ENCODE assay signal across 18 cellular contexts in genomic region chr18:24543408-24544140, GRCh38.
"Had no signal": no experiment of that assay in that cellular context is flagged by ENCODE, and none has a peak within 500 bp of the region (broad histone marks: within the 10 kb centered on the region; RNA-seq: fewer than 3 reads in every experiment).

No MANE protein-coding gene starts in this region.

- H3K4me1 ChIP-seq: adrenal gland, body of pancreas, gastrocnemius medialis, thyroid gland had no signal

- H3K9me3 Mint-ChIP-seq: activated T-helper 2 cell treated with anti-CD3 and anti-CD28 coated beads, Interferon-gamma antibody, Interleukin-2, Interleukin-4, amounts not matched to agents 10 μg/mL and 5 μg/mL and 100 μg/mL, durations not matched to agents 14 hours and 24 hours and 36 hours; naive thymus-derived CD4-positive, alpha-beta T cell; stimulated activated effector memory CD8-positive, alpha-beta T cell treated with anti-CD3 and anti-CD28 coated beads, Interleukin-12 subunit alpha, Interleukin-12 subunit beta, amount 100 ng/mL, for 72 hours had no signal

- H3K27me3 ChIP-seq: adrenal gland, body of pancreas, gastrocnemius medialis, neutrophil, thyroid gland had no signal

- H3K36me3 Mint-ChIP-seq: naive thymus-derived CD4-positive, alpha-beta T cell; stimulated activated effector memory CD8-positive, alpha-beta T cell treated with anti-CD3 and anti-CD28 coated beads, Interleukin-12 subunit alpha, Interleukin-12 subunit beta, amount 100 ng/mL, for 72 hours had no signal

- H3K27ac Mint-ChIP-seq: activated T-helper 2 cell treated with anti-CD3 and anti-CD28 coated beads, Interferon-gamma antibody, Interleukin-2, Interleukin-4, amounts not matched to agents 10 μg/mL and 5 μg/mL and 100 μg/mL, durations not matched to agents 14 hours and 24 hours and 36 hours; naive thymus-derived CD4-positive, alpha-beta T cell; stimulated activated effector memory CD8-positive, alpha-beta T cell treated with anti-CD3 and anti-CD28 coated beads, Interleukin-12 subunit alpha, Interleukin-12 subunit beta, amount 100 ng/mL, for 72 hours had no signal

- H3K4me3 Mint-ChIP-seq: naive thymus-derived CD4-positive, alpha-beta T cell; stimulated activated effector memory CD8-positive, alpha-beta T cell treated with anti-CD3 and anti-CD28 coated beads, Interleukin-12 subunit alpha, Interleukin-12 subunit beta, amount 100 ng/mL, for 72 hours had no signal

- ATAC-seq: body of pancreas; gastrocnemius medialis; naive thymus-derived CD4-positive, alpha-beta T cell; right cardiac atrium; stimulated activated effector memory CD8-positive, alpha-beta T cell treated with anti-CD3 and anti-CD28 coated beads, Interleukin-12 subunit alpha, Interleukin-12 subunit beta, amount 100 ng/mL, for 72 hours had no signal

- H3K4me2 ChIP-seq: smooth muscle cell had no signal

- H3K9me3 ChIP-seq: adrenal gland, body of pancreas, gastrocnemius medialis, neutrophil, thyroid gland had no signal

- DNase-seq: activated CD4-positive, alpha-beta T cell treated with anti-CD3 and anti-CD28 coated beads for 4 hours; activated CD8-positive, alpha-beta memory T cell treated with anti-CD3 and anti-CD28 coated beads for 24 hours; activated naive CD4-positive, alpha-beta T cell treated with anti-CD3 and anti-CD28 coated beads, Interleukin-2, amount 50 U/mL, for 16 hours; body of pancreas; central memory CD4-positive, alpha-beta T cell; cortex of kidney; effector memory CD4-positive, alpha-beta T cell; gastrocnemius medialis; kidney; naive thymus-derived CD4-positive, alpha-beta T cell; right cardiac atrium had no signal

- H3K4me3 ChIP-seq: adrenal gland, body of pancreas, gastrocnemius medialis, smooth muscle cell, thyroid gland had no signal

- H3K4me1 Mint-ChIP-seq: naive thymus-derived CD4-positive, alpha-beta T cell; stimulated activated effector memory CD8-positive, alpha-beta T cell treated with anti-CD3 and anti-CD28 coated beads, Interleukin-12 subunit alpha, Interleukin-12 subunit beta, amount 100 ng/mL, for 72 hours had no signal

- H3K36me3 ChIP-seq: adrenal gland, gastrocnemius medialis, neutrophil, thyroid gland had no signal

- H3K27ac ChIP-seq: adrenal gland, body of pancreas, gastrocnemius medialis, neutrophil, thyroid gland, VCaP had no signal
